ENCODE assay signal across 33 cellular contexts in the genomic region with DNA sequence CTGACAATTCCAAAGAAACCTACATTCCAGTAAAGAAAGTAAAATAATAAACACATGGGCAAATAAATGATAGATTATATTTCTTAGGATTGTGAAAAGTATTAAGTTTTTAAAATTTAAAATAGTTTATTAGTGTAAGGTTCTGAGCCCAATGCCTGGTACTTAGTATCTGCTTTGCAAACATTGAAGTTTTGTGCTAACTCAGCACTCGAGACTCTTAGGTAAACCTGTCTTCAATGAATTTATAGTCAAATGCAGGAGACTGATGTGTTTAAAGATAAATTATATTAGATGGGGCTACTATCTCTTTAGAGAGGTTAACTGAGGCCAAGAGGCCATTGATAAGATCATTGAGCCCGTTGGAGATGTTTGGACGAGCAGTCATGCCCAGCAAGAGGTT.
"Had no signal": no experiment of that assay in that cellular context is flagged by ENCODE, and none has a peak within 500 bp of the region (broad histone marks: within the 10 kb centered on the region; RNA-seq: fewer than 3 reads in every experiment).

No MANE protein-coding gene starts in this region.

- H3K27ac Mint-ChIP-seq: activated CD4-positive, alpha-beta memory T cell treated with anti-CD3 and anti-CD28 coated beads for 36 hours; activated CD4-positive, alpha-beta T cell treated with anti-CD3 and anti-CD28 coated beads for 36 hours; activated CD4-positive, alpha-beta T cell treated with anti-CD3 and anti-CD28 coated beads, Interleukin-2, amount 10 ng/mL, durations not matched to agents 24 days and 14 days; activated CD8-positive, alpha-beta memory T cell treated with anti-CD3 and anti-CD28 coated beads, Interleukin-2, amount 10 ng/mL, durations not matched to agents 7 days and 5 days; activated CD8-positive, alpha-beta T cell treated with anti-CD3 and anti-CD28 coated beads, Interleukin-2, amount 10 ng/mL, durations not matched to agents 7 days and 5 days; activated naive CD4-positive, alpha-beta T cell treated with anti-CD3 and anti-CD28 coated beads for 36 hours; activated naive CD4-positive, alpha-beta T cell treated with anti-CD3 and anti-CD28 coated beads, Interleukin-2, amount 50 U/mL, for 24 hours; activated naive CD8-positive, alpha-beta T cell treated with anti-CD3 and anti-CD28 coated beads for 36 hours; activated naive CD8-positive, alpha-beta T cell treated with anti-CD3 and anti-CD28 coated beads, Interleukin-2, amount 50 U/mL, for 24 hours; activated T-helper 1 cell treated with anti-CD3 and anti-CD28 coated beads, Interleukin-12 subunit alpha, Interleukin-12 subunit beta, Interleukin-2, Interleukin-4 antibody, amounts not matched to agents 30 ng/mL and 10 ng/mL and 1 ng/mL, durations not matched to agents 14 hours and 24 hours and 36 hours; activated T-helper 2 cell treated with anti-CD3 and anti-CD28 coated beads, Interferon-gamma antibody, Interleukin-2, Interleukin-4, amounts not matched to agents 10 μg/mL and 5 μg/mL and 100 μg/mL, durations not matched to agents 14 hours and 24 hours and 36 hours had no signal

- H3K9me3 Mint-ChIP-seq: activated CD4-positive, alpha-beta memory T cell treated with anti-CD3 and anti-CD28 coated beads for 36 hours; activated CD4-positive, alpha-beta T cell treated with anti-CD3 and anti-CD28 coated beads, Interleukin-2, amount 10 ng/mL, durations not matched to agents 24 days and 14 days; activated naive CD4-positive, alpha-beta T cell treated with anti-CD3 and anti-CD28 coated beads for 36 hours; activated naive CD8-positive, alpha-beta T cell treated with anti-CD3 and anti-CD28 coated beads for 36 hours; activated T-helper 1 cell treated with anti-CD3 and anti-CD28 coated beads, Interleukin-12 subunit alpha, Interleukin-12 subunit beta, Interleukin-2, Interleukin-4 antibody, amounts not matched to agents 30 ng/mL and 10 ng/mL and 1 ng/mL, durations not matched to agents 14 hours and 24 hours and 36 hours had no signal

- H3K4me1 Mint-ChIP-seq: activated CD4-positive, alpha-beta T cell treated with anti-CD3 and anti-CD28 coated beads for 36 hours; activated CD4-positive, alpha-beta T cell treated with anti-CD3 and anti-CD28 coated beads, Interleukin-2, amount 10 ng/mL, durations not matched to agents 24 days and 14 days; activated CD8-positive, alpha-beta memory T cell treated with anti-CD3 and anti-CD28 coated beads, Interleukin-2, amount 10 ng/mL, durations not matched to agents 7 days and 5 days; activated naive CD4-positive, alpha-beta T cell treated with anti-CD3 and anti-CD28 coated beads, Interleukin-2, amount 50 U/mL, for 24 hours; activated naive CD8-positive, alpha-beta T cell treated with anti-CD3 and anti-CD28 coated beads for 36 hours; activated naive CD8-positive, alpha-beta T cell treated with anti-CD3 and anti-CD28 coated beads, Interleukin-2, amount 50 U/mL, for 24 hours had no signal

- H3K9me3 ChIP-seq: adrenal gland, body of pancreas, esophagus squamous epithelium had no signal

- H3K36me3 ChIP-seq: adrenal gland, esophagus squamous epithelium, gastroesophageal sphincter had no signal

- ATAC-seq: activated CD4-positive, alpha-beta T cell treated with anti-CD3 and anti-CD28 coated beads for 36 hours; activated CD8-positive, alpha-beta memory T cell treated with anti-CD3 and anti-CD28 coated beads, Interleukin-2, amount 10 ng/mL, durations not matched to agents 7 days and 5 days; activated CD8-positive, alpha-beta T cell treated with anti-CD3 and anti-CD28 coated beads, Interleukin-2, amount 10 ng/mL, durations not matched to agents 7 days and 5 days; activated naive CD8-positive, alpha-beta T cell treated with anti-CD3 and anti-CD28 coated beads, Interleukin-2, amount 50 U/mL, for 24 hours; body of pancreas; gastroesophageal sphincter had no signal

- H3K36me3 Mint-ChIP-seq: activated CD4-positive, alpha-beta memory T cell treated with anti-CD3 and anti-CD28 coated beads for 36 hours; activated CD8-positive, alpha-beta memory T cell treated with anti-CD3 and anti-CD28 coated beads, Interleukin-2, amount 10 ng/mL, durations not matched to agents 7 days and 5 days; activated naive CD4-positive, alpha-beta T cell treated with anti-CD3 and anti-CD28 coated beads, Interleukin-2, amount 50 U/mL, for 24 hours; activated naive CD8-positive, alpha-beta T cell treated with anti-CD3 and anti-CD28 coated beads for 36 hours had no signal

- H3K4me1 ChIP-seq: adrenal gland, body of pancreas, esophagus squamous epithelium, gastroesophageal sphincter had no signal

- FAIRE-seq: colon, endometrium, endothelial cell of umbilical vein had no signal

- H3K4me3 Mint-ChIP-seq: activated CD4-positive, alpha-beta memory T cell treated with anti-CD3 and anti-CD28 coated beads for 36 hours; activated CD4-positive, alpha-beta T cell treated with anti-CD3 and anti-CD28 coated beads for 36 hours; activated CD4-positive, alpha-beta T cell treated with anti-CD3 and anti-CD28 coated beads, Interleukin-2, amount 10 ng/mL, durations not matched to agents 24 days and 14 days; activated CD8-positive, alpha-beta memory T cell treated with anti-CD3 and anti-CD28 coated beads, Interleukin-2, amount 10 ng/mL, durations not matched to agents 7 days and 5 days; activated CD8-positive, alpha-beta T cell treated with anti-CD3 and anti-CD28 coated beads, Interleukin-2, amount 10 ng/mL, durations not matched to agents 7 days and 5 days; activated naive CD4-positive, alpha-beta T cell treated with anti-CD3 and anti-CD28 coated beads for 36 hours; activated naive CD4-positive, alpha-beta T cell treated with anti-CD3 and anti-CD28 coated beads, Interleukin-2, amount 50 U/mL, for 24 hours; activated naive CD8-positive, alpha-beta T cell treated with anti-CD3 and anti-CD28 coated beads for 36 hours; activated naive CD8-positive, alpha-beta T cell treated with anti-CD3 and anti-CD28 coated beads, Interleukin-2, amount 50 U/mL, for 24 hours; activated T-helper 1 cell treated with anti-CD3 and anti-CD28 coated beads, Interleukin-12 subunit alpha, Interleukin-12 subunit beta, Interleukin-2, Interleukin-4 antibody, amounts not matched to agents 30 ng/mL and 10 ng/mL and 1 ng/mL, durations not matched to agents 14 hours and 24 hours and 36 hours had no signal

- H3K27me3 ChIP-seq: adrenal gland, body of pancreas, esophagus squamous epithelium, gastroesophageal sphincter had no signal

- H3K27ac ChIP-seq: adrenal gland, body of pancreas, epithelial cell of prostate, esophagus squamous epithelium, gastroesophageal sphincter had no signal

- DNase-seq: activated CD4-positive, alpha-beta memory T cell treated with anti-CD3 and anti-CD28 coated beads for 36 hours; activated CD4-positive, alpha-beta T cell treated with anti-CD3 and anti-CD28 coated beads for 36 hours; activated CD4-positive, alpha-beta T cell treated with anti-CD3 and anti-CD28 coated beads, Interleukin-2, amount 10 ng/mL, durations not matched to agents 24 days and 14 days; activated CD4-positive, CD25-positive, alpha-beta regulatory T cell; activated CD4-positive, CD25-positive, alpha-beta regulatory T cell treated with anti-CD3 and anti-CD28 coated beads, Interleukin-2, amount 50 U/mL, for 72 hours; activated CD8-positive, alpha-beta memory T cell treated with anti-CD3 and anti-CD28 coated beads, Interleukin-2, amount 10 ng/mL, durations not matched to agents 7 days and 5 days; activated CD8-positive, alpha-beta memory T cell treated with anti-CD3 and anti-CD28 coated beads, Interleukin-2, amount 50 U/mL, for 4 hours; activated CD8-positive, alpha-beta T cell treated with anti-CD3 and anti-CD28 coated beads, Interleukin-2, amount 10 ng/mL, durations not matched to agents 7 days and 5 days; activated effector memory CD4-positive, alpha-beta T cell treated with anti-CD3 and anti-CD28 coated beads, Interleukin-2, amount 50 U/mL, for 16 hours; activated naive CD4-positive, alpha-beta T cell treated with anti-CD3 and anti-CD28 coated beads for 36 hours; activated naive CD8-positive, alpha-beta T cell treated with anti-CD3 and anti-CD28 coated beads for 36 hours; activated naive CD8-positive, alpha-beta T cell treated with anti-CD3 and anti-CD28 coated beads, Interleukin-2, amount 50 U/mL, for 24 hours; activated T-cell treated with anti-CD3 and anti-CD28 coated beads, Interleukin-2, amount 50 U/mL, for 1 hour; activated T-cell treated with anti-CD3 and anti-CD28 coated beads, Interleukin-2, amount 50 U/mL, for 48 hours; adrenal gland; amygdala; aorta; body of pancreas; caudate nucleus; cortex of kidney; dermis blood vessel endothelial cell; effector CD8-positive, alpha-beta T cell; esophagus squamous epithelium; foreskin melanocyte; T-helper 2 cell had no signal

- H3K4me3 ChIP-seq: adrenal gland, body of pancreas, esophagus squamous epithelium, gastroesophageal sphincter had no signal

- H3K27me3 Mint-ChIP-seq: activated CD4-positive, alpha-beta memory T cell treated with anti-CD3 and anti-CD28 coated beads for 36 hours; activated CD4-positive, alpha-beta T cell treated with anti-CD3 and anti-CD28 coated beads for 36 hours; activated CD4-positive, alpha-beta T cell treated with anti-CD3 and anti-CD28 coated beads, Interleukin-2, amount 10 ng/mL, durations not matched to agents 24 days and 14 days; activated CD8-positive, alpha-beta memory T cell treated with anti-CD3 and anti-CD28 coated beads, Interleukin-2, amount 10 ng/mL, durations not matched to agents 7 days and 5 days; activated naive CD4-positive, alpha-beta T cell treated with anti-CD3 and anti-CD28 coated beads, Interleukin-2, amount 50 U/mL, for 24 hours; activated naive CD8-positive, alpha-beta T cell treated with anti-CD3 and anti-CD28 coated beads for 36 hours; activated naive CD8-positive, alpha-beta T cell treated with anti-CD3 and anti-CD28 coated beads, Interleukin-2, amount 50 U/mL, for 24 hours had no signal
